ENCODE assay signal across 25 cellular contexts in the genomic region with DNA sequence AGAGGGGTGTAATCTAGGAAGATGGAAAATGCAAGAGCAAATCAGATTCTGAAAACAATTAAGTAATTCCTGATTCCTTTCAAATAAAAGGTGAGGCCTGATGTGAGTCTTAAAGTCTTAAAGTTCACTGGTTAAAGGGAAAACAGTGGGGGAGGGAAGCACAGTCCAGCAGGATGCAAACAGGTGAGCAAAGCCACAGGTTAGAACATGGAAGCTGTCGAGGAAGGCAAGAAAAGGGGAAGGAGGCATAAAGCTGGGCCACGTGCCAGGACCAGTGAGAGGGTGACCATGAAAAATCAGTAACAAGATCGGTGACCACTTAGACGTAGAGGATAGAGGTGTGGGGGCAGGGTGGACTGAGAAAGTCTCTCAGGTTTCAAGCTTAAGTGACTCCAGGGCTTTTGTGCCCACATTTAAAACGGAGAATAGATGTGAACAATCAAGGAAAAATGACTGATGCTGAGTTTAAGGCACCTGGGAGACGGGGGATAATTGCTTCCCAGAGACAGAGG.
DNase-seq lines count a peak whose midpoint lies in the region; ATAC-seq and TF ChIP-seq lines count a peak whose summit lies in the region.
"Had no signal": no experiment of that assay in that cellular context is flagged by ENCODE, and none has a peak within 500 bp of the region (broad histone marks: within the 10 kb centered on the region; RNA-seq: fewer than 3 reads in every experiment).

No MANE protein-coding gene starts in this region.

- H3K27me3 Mint-ChIP-seq in Calu3 (ENCODE audit: unreplicated experiment): peaks cover 16% of the 10 kb centered on the region

- H3K9me3 ChIP-seq in DND-41 (ENCODE audit: insufficient read depth, low read length, severe bottlenecking) (no peaks in the 10 kb centered on the region), body of pancreas (peaks cover 0 to 2% (median 0%) of the 10 kb centered on the region in 3 donors), ascending aorta (no peaks in the 10 kb centered on the region)
- H3K9me3 ChIP-seq: vagina had no signal

- ATAC-seq in DND-41 (ENCODE audit: insufficient read depth, low read depth): no peak
- ATAC-seq in GM18505 (IDR thresholded peaks at IDR 0.05; ENCODE audit: unreplicated experiment): no peak
- no peak for ATAC-seq in body of pancreas
- ATAC-seq: activated CD8-positive, alpha-beta memory T cell treated with anti-CD3 and anti-CD28 coated beads, Interleukin-2, amount 10 ng/mL, durations not matched to agents 7 days and 5 days; GM12878 had no signal

- peak overlapping the region; percentile 42 for H3K4me2 ChIP-seq in DND-41 (ENCODE audit: insufficient read depth, low read length)

- H3K9ac ChIP-seq in DND-41 (ENCODE audit: low read depth, low read length): no peak overlapping the region

- no TSS peak for BruUV-seq in Calu3 (replicated peaks; lab: Mats Ljungman, UMichigan)

- H3K27ac Mint-ChIP-seq in Calu3 (ENCODE audit: unreplicated experiment): no peak overlapping the region
- H3K27ac Mint-ChIP-seq: activated CD4-positive, alpha-beta T cell treated with anti-CD3 and anti-CD28 coated beads, Interleukin-2, amount 10 ng/mL, durations not matched to agents 24 days and 14 days; activated CD8-positive, alpha-beta memory T cell treated with anti-CD3 and anti-CD28 coated beads, Interleukin-2, amount 10 ng/mL, durations not matched to agents 7 days and 5 days; activated naive CD4-positive, alpha-beta T cell treated with anti-CD3 and anti-CD28 coated beads, Interleukin-2, amount 50 U/mL, for 24 hours; activated T-helper 1 cell treated with anti-CD3 and anti-CD28 coated beads, Interleukin-12 subunit alpha, Interleukin-12 subunit beta, Interleukin-2, Interleukin-4 antibody, amounts not matched to agents 30 ng/mL and 10 ng/mL and 1 ng/mL, durations not matched to agents 14 hours and 24 hours and 36 hours; memory B cell had no signal

- CTCF ChIA-PET in Calu3 (lab: Charles Lee): interaction anchor here (0.5 to 0.6 kb wide), 2 partner anchors 224 to 414 kb away, joined by 3 to 8 read pairs; no protein-coding TSS in a partner anchor

- H3K4me3 Mint-ChIP-seq in Calu3 (ENCODE audit: low read depth, unreplicated experiment): no peak overlapping the region
- H3K4me3 Mint-ChIP-seq: activated CD4-positive, alpha-beta T cell treated with anti-CD3 and anti-CD28 coated beads, Interleukin-2, amount 10 ng/mL, durations not matched to agents 24 days and 14 days; activated CD8-positive, alpha-beta memory T cell treated with anti-CD3 and anti-CD28 coated beads, Interleukin-2, amount 10 ng/mL, durations not matched to agents 7 days and 5 days; activated naive CD4-positive, alpha-beta T cell treated with anti-CD3 and anti-CD28 coated beads, Interleukin-2, amount 50 U/mL, for 24 hours; activated T-helper 1 cell treated with anti-CD3 and anti-CD28 coated beads, Interleukin-12 subunit alpha, Interleukin-12 subunit beta, Interleukin-2, Interleukin-4 antibody, amounts not matched to agents 30 ng/mL and 10 ng/mL and 1 ng/mL, durations not matched to agents 14 hours and 24 hours and 36 hours; memory B cell had no signal

- no peaks in the 10 kb centered on the region for H3K79me2 ChIP-seq in DND-41 (ENCODE audit: insufficient read depth, low read length)

- TF ChIP-seq CTCF in DND-41 (IDR thresholded peaks at IDR 0.05; ENCODE audit: borderline replicate concordance, extremely low read depth, low read length, poor library complexity, severe bottlenecking): no peak
- no peak for TF ChIP-seq CTCF in Calu3 (IDR thresholded peaks at IDR 0.05; ENCODE audit: unreplicated experiment)
- TF ChIP-seq CTCF in body of pancreas (IDR thresholded peaks at IDR 0.05): no peak
- TF ChIP-seq CTCF in ascending aorta (IDR thresholded peaks at IDR 0.05): no peak

- TF ChIP-seq POLR2A in GM18505 (IDR thresholded peaks at IDR 0.05; ENCODE audit: borderline replicate concordance, extremely low read depth, insufficient read depth, insufficient read length) (no peak), body of pancreas (IDR thresholded peaks at IDR 0.05) (no peak)

- 28 to 35% methylated on average over 6 of the region's 6 CpGs for WGBS in body of pancreas, 2 donors

- H3K27me3 ChIP-seq in DND-41 (ENCODE audit: insufficient read depth, low read length, poor library complexity): no peaks in the 10 kb centered on the region
- H3K27me3 ChIP-seq in body of pancreas: no peaks in the 10 kb centered on the region
- no peaks in the 10 kb centered on the region for H3K27me3 ChIP-seq in ascending aorta
- H3K27me3 ChIP-seq: vagina had no signal

- DNase-seq in DND-41 (no peak), NCI-H1436 (lab: John Stamatoyannopoulos, UW) (peak; percentile 29), NCI-H2196 treated with DMSO at 0.1 percent for 48 hours (lab: John Stamatoyannopoulos, UW; ENCODE audit: unreplicated experiment) (peak; percentile 32), kidney tubule cell (ENCODE audit: low spot score) (peak; percentile 15), Calu3 (no peak), body of pancreas (no peak), ascending aorta (ENCODE audit: low spot score in 2 of 2) (no peak)
- DNase-seq: activated CD4-positive, alpha-beta T cell treated with anti-CD3 and anti-CD28 coated beads, Interleukin-2, amount 10 ng/mL, durations not matched to agents 24 days and 14 days; activated CD8-positive, alpha-beta memory T cell treated with anti-CD3 and anti-CD28 coated beads, Interleukin-2, amount 10 ng/mL, durations not matched to agents 7 days and 5 days; aorta; central memory CD4-positive, alpha-beta T cell; DMS53; NCI-H2081; NCI-H82; PC-3; stimulated activated CD4-positive, alpha-beta T cell treated with anti-CD3 and anti-CD28 coated beads, Interleukin-1b, Interleukin-23, amount 100 ng/mL, for 48 hours; T-helper 1 cell had no signal

- H2AFZ ChIP-seq in DND-41 (ENCODE audit: low read depth, low read length): no peak overlapping the region

- H3K4me1 ChIP-seq in DND-41 (ENCODE audit: insufficient read depth, low read length) (peaks cover 39% of the 10 kb centered on the region), body of pancreas (no peaks in the 10 kb centered on the region), ascending aorta (no peaks in the 10 kb centered on the region)
- H3K4me1 ChIP-seq: vagina had no signal

- no peak overlapping the region for H3K4me3 ChIP-seq in DND-41 (ENCODE audit: low read depth in 1 of 2, low read length in 2 of 2)
- no peak overlapping the region for H3K4me3 ChIP-seq in body of pancreas
- H3K4me3 ChIP-seq in ascending aorta: no peak overlapping the region
- H3K4me3 ChIP-seq: GM12878, vagina had no signal

- H3K36me3 Mint-ChIP-seq in Calu3 (ENCODE audit: insufficient read depth, unreplicated experiment): no peaks in the 10 kb centered on the region
- H3K36me3 Mint-ChIP-seq: activated CD8-positive, alpha-beta memory T cell treated with anti-CD3 and anti-CD28 coated beads, Interleukin-2, amount 10 ng/mL, durations not matched to agents 7 days and 5 days; activated naive CD4-positive, alpha-beta T cell treated with anti-CD3 and anti-CD28 coated beads, Interleukin-2, amount 50 U/mL, for 24 hours had no signal

- H3K36me3 ChIP-seq in DND-41 (ENCODE audit: insufficient read depth, low read length): no peaks in the 10 kb centered on the region
- H3K36me3 ChIP-seq in body of pancreas (replicated peaks in 1 of 2; ENCODE audit: insufficient read depth in 1 of 2, low read depth in 2 of 2): no peaks in the 10 kb centered on the region
- H3K36me3 ChIP-seq in ascending aorta: no peaks in the 10 kb centered on the region
- H3K36me3 ChIP-seq: vagina had no signal

- H3K27ac ChIP-seq in DND-41 (ENCODE audit: low read length) (no peak overlapping the region), body of pancreas (no peak overlapping the region), ascending aorta (no peak overlapping the region)
- H3K27ac ChIP-seq: C4-2B, HL-60, vagina had no signal

- peaks cover 13% of the 10 kb centered on the region for H3K4me1 Mint-ChIP-seq in Calu3 (ENCODE audit: low read depth, unreplicated experiment)
- H3K4me1 Mint-ChIP-seq: activated CD4-positive, alpha-beta T cell treated with anti-CD3 and anti-CD28 coated beads, Interleukin-2, amount 10 ng/mL, durations not matched to agents 24 days and 14 days; activated CD8-positive, alpha-beta memory T cell treated with anti-CD3 and anti-CD28 coated beads, Interleukin-2, amount 10 ng/mL, durations not matched to agents 7 days and 5 days had no signal

- no peaks in the 10 kb centered on the region for H4K20me1 ChIP-seq in DND-41 (ENCODE audit: insufficient read depth, low read length)

- no peaks in the 10 kb centered on the region for H3K9me3 Mint-ChIP-seq in Calu3 (ENCODE audit: low read depth, unreplicated experiment)
- H3K9me3 Mint-ChIP-seq: activated CD4-positive, alpha-beta T cell treated with anti-CD3 and anti-CD28 coated beads, Interleukin-2, amount 10 ng/mL, durations not matched to agents 24 days and 14 days; activated naive CD4-positive, alpha-beta T cell treated with anti-CD3 and anti-CD28 coated beads, Interleukin-2, amount 50 U/mL, for 24 hours; activated T-helper 1 cell treated with anti-CD3 and anti-CD28 coated beads, Interleukin-12 subunit alpha, Interleukin-12 subunit beta, Interleukin-2, Interleukin-4 antibody, amounts not matched to agents 30 ng/mL and 10 ng/mL and 1 ng/mL, durations not matched to agents 14 hours and 24 hours and 36 hours; memory B cell had no signal

- intact Hi-C loops in Calu3 (cut with micrococcal nuclease; ENCODE audit: unreplicated experiment): no loop called here
- intact Hi-C loops in body of pancreas (cut with DNase I): no loop called here
- intact Hi-C loops in ascending aorta (cut with DNase I): no loop called here

Comparison
In these comparisons a context has a peak if more than half of its experiments do, and no peak if none do; other contexts are left out.
1. DNase-seq: peak in NCI-H1436 (single experiment), NCI-H2196 treated with DMSO at 0.1 percent for 48 hours (single experiment) and kidney tubule cell (single experiment); none in DND-41 (single experiment), Calu3 (single experiment), body of pancreas (0 of 4) and ascending aorta (0 of 2).